ENCODE assay signal across 9 cellular contexts in the genomic region with DNA sequence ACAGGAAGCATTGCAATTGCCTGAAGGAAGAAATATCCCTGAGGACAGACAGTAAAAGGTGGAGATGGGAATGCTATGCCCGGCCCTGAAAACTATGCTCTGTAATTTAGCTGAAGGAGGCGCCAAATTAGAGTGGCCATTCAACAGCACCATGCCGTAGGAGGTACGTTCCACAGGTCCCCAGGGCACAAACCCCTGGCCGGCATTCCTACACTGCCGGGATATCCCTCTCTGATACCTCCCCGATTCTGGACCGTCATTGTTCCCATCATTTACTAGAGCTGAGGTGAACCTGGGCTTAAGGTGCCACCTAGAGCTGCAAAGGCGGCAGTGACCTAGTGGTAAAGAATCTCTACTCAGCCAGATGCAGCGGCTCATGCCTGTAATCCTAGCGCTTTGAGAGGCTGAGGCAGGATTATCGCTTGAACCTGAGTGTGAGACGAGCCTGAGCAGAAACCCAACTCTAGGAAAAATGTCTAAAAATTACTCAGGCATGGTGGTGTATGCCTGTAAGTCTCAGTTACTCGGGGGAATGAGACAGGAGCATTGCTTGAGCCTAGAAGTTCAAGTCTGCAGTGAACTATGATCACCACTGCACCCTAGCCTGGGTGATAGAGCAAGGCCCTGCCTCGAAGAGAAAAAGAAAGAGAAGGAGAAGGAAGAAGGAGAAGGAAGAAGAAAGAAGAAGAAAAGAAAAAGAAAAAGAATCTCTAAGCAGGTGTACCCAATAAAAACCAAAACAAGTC. TPM values are rescaled to one million over a fixed set of nuclear protein-coding genes. Genes with fewer than 3 reads are reported as not detected.
DNase-seq lines count a peak whose midpoint lies in the region; ATAC-seq, FAIRE-seq and TF ChIP-seq lines count a peak whose summit lies in the region.
"Had no signal": no experiment of that assay in that cellular context is flagged by ENCODE, and none has a peak within 500 bp of the region (broad histone marks: within the 10 kb centered on the region; RNA-seq: fewer than 3 reads in every experiment).

No MANE protein-coding gene starts in this region.

- H3K4me1 ChIP-seq in H1 (replicated peaks in 1 of 4; ENCODE audit: control insufficient read depth in 3 of 4, insufficient read depth in 4 of 4, low read length in 3 of 4) (peaks cover 0 to 4% (median 1%) of the 10 kb centered on the region in 4 experiments; a peak in 1 of 7 replicates), mesendoderm (ENCODE audit: control insufficient read depth, low read depth, low read length) (no peaks in the 10 kb centered on the region)

- TF ChIP-seq RAD21 in H1 (IDR thresholded peaks at IDR 0.05 in 1 of 2, conservative IDR thresholded peaks at IDR 0.05 in 1 of 2; ENCODE audit: low read depth in 2 of 2, low read length in 2 of 2) = peak; percentile 95 to 97

- H3K9ac ChIP-seq in H1 (replicated peaks in 1 of 4; ENCODE audit: extremely low read depth in 1 of 4, low read depth in 3 of 4, low read length in 3 of 4) (no peak overlapping the region), mesendoderm (ENCODE audit: low read length) (no peak overlapping the region)

- peak overlapping the region; percentile 64 for H2AFZ ChIP-seq in H1 (ENCODE audit: low read length)

- WGBS in H1 (ENCODE audit: extremely low coverage in 1 of 2, insufficient coverage in 1 of 2, insufficient read length in 1 of 2, insufficient replicate concordance in 2 of 2, low coverage in 1 of 2, low lambda C conversion rate in 2 of 2, missing lambda C conversion rate in 1 of 2), 2 experiments = 34% methylated on average over 15 of the region's 15 CpGs; no CpG with 5 or more reads in 1 of the 2 experiments
- no CpG with 5 or more reads among the region's 15 CpGs for WGBS in mesendoderm (ENCODE audit: extremely low coverage, insufficient coverage, low lambda C conversion rate)

- H3K9me3 ChIP-seq in H1 (ENCODE audit: insufficient read depth in 2 of 2, low read depth in 1 of 2, low read length in 1 of 2) = peaks cover 0 to 5% of the 10 kb centered on the region in 2 experiments; a peak in 1 of 4 replicates

- H3K27me3 ChIP-seq in H1 (replicated peaks in 1 of 4; ENCODE audit: control insufficient read depth in 3 of 4, extremely low read depth in 1 of 4, insufficient read depth in 3 of 4, low read length in 3 of 4) = no peaks in the 10 kb centered on the region
- no peaks in the 10 kb centered on the region for H3K27me3 ChIP-seq in mesendoderm (ENCODE audit: insufficient read depth, low read length, poor library complexity)

- H4K20me1 ChIP-seq in H1 (replicated peaks in 1 of 2; ENCODE audit: control insufficient read depth in 1 of 2, insufficient read depth in 2 of 2, low read length in 2 of 2) = no peaks in the 10 kb centered on the region

- no peak overlapping the region for H2AK5ac ChIP-seq in H1 (ENCODE audit: low read depth, low read length)
- H2AK5ac ChIP-seq in mesendoderm (ENCODE audit: low read length) = no peak overlapping the region

- POLR2A ChIA-PET in H1 (lab: Charles Lee; ENCODE audit: partially characterized antibody) (no interaction called here), GM10248 (lab: Yijun Ruan, JAX) (no interaction called here)
- POLR2A ChIA-PET in activated CD4-positive, alpha-beta T cell treated with anti-CD3 and anti-CD28 coated beads for 36 hours (lab: Charles Lee) = no interaction called here

- H3K4me3 Mint-ChIP-seq in activated CD4-positive, alpha-beta T cell treated with anti-CD3 and anti-CD28 coated beads for 36 hours = no peak overlapping the region

- TF ChIP-seq POLR2A in H1 (IDR thresholded peaks at IDR 0.05; ENCODE audit: control extremely low read depth in 1 of 2, low read depth in 2 of 2, low read length in 2 of 2) = no peak

- H4K5ac ChIP-seq in H1 (ENCODE audit: insufficient read length, low read depth, low read length) = no peak overlapping the region
- no peak overlapping the region for H4K5ac ChIP-seq in mesendoderm (ENCODE audit: low read length)

- H4K8ac ChIP-seq in H1 (ENCODE audit: extremely low read depth, insufficient read depth, low read length) (no peak overlapping the region), mesendoderm (ENCODE audit: low read depth, low read length) (no peak overlapping the region)

- no peak overlapping the region for H2BK15ac ChIP-seq in H1 (ENCODE audit: low read length)
- H2BK15ac ChIP-seq in mesendoderm (replicated peaks; ENCODE audit: low read depth) = no peak overlapping the region

- H3K27me3 Mint-ChIP-seq in activated CD4-positive, alpha-beta T cell treated with anti-CD3 and anti-CD28 coated beads for 36 hours = peaks cover 22% of the 10 kb centered on the region

- CTCF ChIA-PET in H1 (lab: Charles Lee; ENCODE audit: partially characterized antibody) (interaction anchor here (0.7 to 2.5 kb wide), 21 partner anchors 9 to 446 kb away, joined by 3 to 15 read pairs (median 4); partner anchors contain the start of gene PPP1R3C), GM10248 (lab: Yijun Ruan, JAX) (interaction anchor here (0.6 to 1.1 kb wide), 3 partner anchors 9 to 110 kb away, joined by 3 read pairs; no protein-coding TSS in a partner anchor)
- CTCF ChIA-PET in activated CD4-positive, alpha-beta T cell treated with anti-CD3 and anti-CD28 coated beads for 36 hours (lab: Charles Lee) = interaction anchor here (0.8 to 2.2 kb wide), 2 partner anchors 14 to 169 kb away, joined by 3 to 5 read pairs; no protein-coding TSS in a partner anchor

- intact Hi-C loops in activated CD4-positive, alpha-beta T cell treated with anti-CD3 and anti-CD28 coated beads for 36 hours (cut with DNase I, micrococcal nuclease) = no loop called here

- no peak overlapping the region for H3K27ac ChIP-seq in H1 (ENCODE audit: low read depth, low read length)
- no peak overlapping the region for H3K27ac ChIP-seq in mesendoderm (ENCODE audit: low read depth, low read length)
- H3K27ac ChIP-seq: epithelial cell of prostate had no signal

- no peak for TF ChIP-seq EP300 in H1 (IDR thresholded peaks at IDR 0.05; ENCODE audit: borderline replicate concordance in 1 of 2, low read depth in 2 of 2, low read length in 2 of 2)

- no peak for ATAC-seq in HG02884 (IDR thresholded peaks at IDR 0.05; ENCODE audit: unreplicated experiment)
- no peak for ATAC-seq in activated CD4-positive, alpha-beta T cell treated with anti-CD3 and anti-CD28 coated beads for 36 hours

- H3K23me2 ChIP-seq in H1 (ENCODE audit: low read depth, low read length) = no peaks in the 10 kb centered on the region

- H3K4me3 ChIP-seq in H1 (ENCODE audit: extremely low read depth in 1 of 4, insufficient read depth in 2 of 4, low read depth in 3 of 4, low read length in 4 of 4) = peak overlapping the region in 2 of 4 experiments; percentile 19 to 24; a peak in 2 of 8 replicates
- no peak overlapping the region for H3K4me3 ChIP-seq in mesendoderm (ENCODE audit: low read length)

- H3K23ac ChIP-seq in H1 (ENCODE audit: insufficient read length) (no peak overlapping the region), mesendoderm (ENCODE audit: low read length) (no peak overlapping the region)

- DNase-seq in Daoy (ENCODE audit: low read depth) = peak; percentile 22
- DNase-seq in NCI-H146 (lab: John Stamatoyannopoulos, UW) = peak; percentile 80
- DNase-seq in H1 (ENCODE audit: low read depth in 1 of 2, low spot score in 2 of 2) = peak; percentile 60 to 61
- peak; percentile 94 for DNase-seq in mesendoderm
- no peak for DNase-seq in GM03348 (ENCODE audit: low spot score)
- DNase-seq in GM10248 (ENCODE audit: extremely low spot score) = no peak
- no peak for DNase-seq in activated CD4-positive, alpha-beta T cell treated with anti-CD3 and anti-CD28 coated beads for 36 hours

- no peak overlapping the region for H2BK5ac ChIP-seq in H1 (ENCODE audit: low read depth, low read length)
- H2BK5ac ChIP-seq in mesendoderm (ENCODE audit: low read length) = no peak overlapping the region

- H2BK20ac ChIP-seq in H1 (ENCODE audit: low read length) = no peak overlapping the region

- no peaks in the 10 kb centered on the region for H3K9me3 Mint-ChIP-seq in activated CD4-positive, alpha-beta T cell treated with anti-CD3 and anti-CD28 coated beads for 36 hours (ENCODE audit: low read depth)

- no peaks in the 10 kb centered on the region for H3K36me3 Mint-ChIP-seq in activated CD4-positive, alpha-beta T cell treated with anti-CD3 and anti-CD28 coated beads for 36 hours (ENCODE audit: low read depth)

- H3K4ac ChIP-seq in H1 (replicated peaks; ENCODE audit: insufficient read length, low read depth, low read length) = no peak overlapping the region
- no peak overlapping the region for H3K4ac ChIP-seq in mesendoderm (ENCODE audit: low read depth, low read length)

- TF ChIP-seq CTCF in H1 (IDR thresholded peaks at IDR 0.05; ENCODE audit: control extremely low read depth in 1 of 3, insufficient read depth in 1 of 3, low read depth in 1 of 3, low read length in 3 of 3) = peak; percentile 63 to 91 (median 87)
- TF ChIP-seq CTCF in GM10248 (IDR thresholded peaks at IDR 0.05; ENCODE audit: control extremely low read depth, extremely low read depth, low read depth, missing control alignments) = no peak

- no peak overlapping the region for H2BK12ac ChIP-seq in H1 (ENCODE audit: low read depth, low read length)

- H3K79me1 ChIP-seq in H1 (ENCODE audit: low read depth, low read length) (no peaks in the 10 kb centered on the region), mesendoderm (ENCODE audit: low read length) (no peaks in the 10 kb centered on the region)

- H3K4me1 Mint-ChIP-seq in activated CD4-positive, alpha-beta T cell treated with anti-CD3 and anti-CD28 coated beads for 36 hours = no peaks in the 10 kb centered on the region

- H3K18ac ChIP-seq in H1 (ENCODE audit: extremely low read depth, low read length) (no peak overlapping the region), mesendoderm (ENCODE audit: low read length) (no peak overlapping the region)

- H3K36me3 ChIP-seq in H1 (ENCODE audit: control insufficient read depth in 2 of 4, insufficient read depth in 4 of 4, low read length in 3 of 4) (no peaks in the 10 kb centered on the region), mesendoderm (ENCODE audit: control insufficient read depth, insufficient read depth, low read length) (no peaks in the 10 kb centered on the region)

- H3K56ac ChIP-seq in H1 (replicated peaks; ENCODE audit: insufficient read length, low read depth, low read length) (no peak overlapping the region), mesendoderm (ENCODE audit: low read length) (peak overlapping the region; percentile 29)

- no peak overlapping the region for H3K27ac Mint-ChIP-seq in activated CD4-positive, alpha-beta T cell treated with anti-CD3 and anti-CD28 coated beads for 36 hours

- peak; percentile 95 for FAIRE-seq in H1 (lab: Jason Lieb, UNC)

- H3K4me2 ChIP-seq in H1 (ENCODE audit: insufficient read depth in 1 of 2, low read depth in 2 of 2, low read length in 2 of 2) (peak overlapping the region; percentile 24 to 50; a peak in 3 of 4 replicates), mesendoderm (ENCODE audit: low read length) (no peak overlapping the region)

- H3K79me2 ChIP-seq in H1 (ENCODE audit: control insufficient read depth in 1 of 2, insufficient read depth in 2 of 2, low read length in 2 of 2) (no peaks in the 10 kb centered on the region), mesendoderm (ENCODE audit: control insufficient read depth, insufficient read depth, low read length) (no peaks in the 10 kb centered on the region)

- H2BK120ac ChIP-seq in H1 (replicated peaks; ENCODE audit: low read depth, low read length) (no peak overlapping the region), mesendoderm (ENCODE audit: low read depth, low read length) (no peak overlapping the region)

- no peak overlapping the region for H3K14ac ChIP-seq in H1 (ENCODE audit: insufficient read length)

- no peak overlapping the region for H4K91ac ChIP-seq in H1 (replicated peaks; ENCODE audit: insufficient read length, low read length)

RNA-seq across cellular contexts. Expression of gene TNKS2, which starts 53.0 kb away (rescaled TPM):
- 10.9 and 11.5 TPM in 2 replicates for total RNA-seq in Daoy (2014; rRNA removed; shearing (Covaris generic))
- 71.8 and 73.6 TPM in 2 replicates for total RNA-seq in H1 (2021; fragmentation: NEBNext Ultra II Directional; extraction: Animal tissue kit (Norgen Biotek cat#: 25700))
- 15.9 and 23.3 TPM in 2 replicates for polyA plus RNA-seq in H1 (2011; rRNA removed)
- polyA plus RNA-seq in H1 (2011; cell fraction: cytosol; rRNA removed) = 29.5 TPM
- 18.5 TPM for polyA plus RNA-seq in H1 (2011; cell fraction: nucleus; rRNA removed)
- 24.4 to 51.4 TPM (median 34.8 TPM) in 4 replicates for polyA plus RNA-seq in H1 (2012, experiment 1 of 2)
- 1.9 TPM for polyA plus RNA-seq in H1 (2012, experiment 2 of 2)
- polyA plus RNA-seq in H1 (2013, experiment 1 of 2) = 30.0 TPM
- 33.5 TPM for polyA plus RNA-seq in H1 (2013, experiment 2 of 2)
- polyA minus RNA-seq in H1 (2011; rRNA and poly(A)+ RNA removed) = 84.8 and 117 TPM in 2 replicates
- polyA minus RNA-seq in H1 (2011; cell fraction: cytosol; rRNA and poly(A)+ RNA removed) = 53.6 TPM
- 47.9 TPM for polyA minus RNA-seq in H1 (2011; cell fraction: nucleus; rRNA and poly(A)+ RNA removed)
- polyA plus RNA-seq in mesendoderm (2013, experiment 1 of 2) = 28.4 TPM
- polyA plus RNA-seq in mesendoderm (2013, experiment 2 of 2) = 28.9 TPM
- 10 to 100 TPM; 32.0 to 35.7 TPM for total RNA-seq in activated CD4-positive, alpha-beta T cell treated with anti-CD3 and anti-CD28 coated beads for 36 hours

Comparison
In these comparisons a context has a peak if more than half of its experiments do, and no peak if none do; other contexts are left out.
1. DNase-seq: peak in Daoy (single experiment), NCI-H146 (single experiment), H1 (2 of 2) and mesendoderm (single experiment); none in GM03348 (single experiment), GM10248 (single experiment) and activated CD4-positive, alpha-beta T cell treated with anti-CD3 and anti-CD28 coated beads for 36 hours (single experiment).